27 cellular contexts compared by ENCODE assay signal in the genomic region with DNA sequence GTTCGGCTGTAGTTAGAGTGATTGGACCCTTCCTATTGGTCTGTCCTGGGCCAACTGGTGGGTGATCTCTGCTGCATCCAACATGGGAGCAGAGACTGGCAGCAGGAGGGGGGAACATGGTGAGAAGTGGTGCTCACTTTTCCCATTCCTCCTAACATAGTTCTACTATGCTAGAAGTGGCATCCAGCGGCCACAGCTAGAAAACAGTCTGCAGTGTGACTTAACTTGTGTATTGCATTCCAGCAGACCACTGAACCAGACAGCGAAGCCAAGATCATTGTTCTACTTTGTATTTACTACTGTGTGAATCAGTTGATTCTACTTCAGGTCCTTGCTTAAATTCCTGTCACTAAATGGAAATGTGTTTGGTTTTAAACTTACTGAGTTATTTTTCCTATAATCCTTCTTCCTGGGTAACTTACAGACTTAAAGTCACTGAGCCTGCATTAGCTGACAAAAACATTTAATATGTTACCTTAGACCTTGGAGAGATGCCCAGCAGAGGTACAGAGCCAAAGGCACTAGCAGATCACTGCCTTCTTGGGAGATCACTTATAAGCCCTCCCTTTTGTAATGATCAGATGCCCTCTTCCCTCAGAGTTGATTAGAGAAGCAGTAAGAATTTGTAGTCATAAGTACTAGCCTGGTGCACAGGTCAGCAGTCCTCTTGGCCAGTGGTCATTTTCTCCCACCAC. TPM values are rescaled to one million over a fixed set of nuclear protein-coding genes. Genes with fewer than 3 reads are reported as not detected.
DNase-seq lines count a peak whose midpoint lies in the region; ATAC-seq, FAIRE-seq and TF ChIP-seq lines count a peak whose summit lies in the region.
"Had no signal": no experiment of that assay in that cellular context is flagged by ENCODE, and none has a peak within 500 bp of the region (broad histone marks: within the 10 kb centered on the region; RNA-seq: fewer than 3 reads in every experiment).

No MANE protein-coding gene starts in this region.

- H3K27me3 ChIP-seq in BLaER1 (no peaks in the 10 kb centered on the region), right cardiac atrium (ENCODE audit: control insufficient read depth, insufficient read depth) (no peaks in the 10 kb centered on the region), prostate gland (replicated peaks; ENCODE audit: insufficient read depth) (no peaks in the 10 kb centered on the region), transverse colon (no peaks in the 10 kb centered on the region)

- TF ChIP-seq CTCF in prostate gland (IDR thresholded peaks at IDR 0.05) (no peak), transverse colon (IDR thresholded peaks at IDR 0.05) (no peak)

- no peaks in the 10 kb centered on the region for H3K9me3 Mint-ChIP-seq in T-helper 2 cell treated with Interferon-gamma antibody and Interleukin-4, amounts not matched to agents 5 μg/mL and 100 μg/mL, for 36 hours
- H3K9me3 Mint-ChIP-seq: activated CD4-positive, alpha-beta T cell treated with anti-CD3 and anti-CD28 coated beads, Interleukin-2, amount 10 ng/mL, durations not matched to agents 7 days and 5 days; activated naive CD8-positive, alpha-beta T cell treated with anti-CD3 and anti-CD28 coated beads, Interleukin-2, amount 50 U/mL, for 24 hours; activated T-helper 2 cell treated with anti-CD3 and anti-CD28 coated beads, Interferon-gamma antibody, Interleukin-2, Interleukin-4, amounts not matched to agents 10 μg/mL and 5 μg/mL and 100 μg/mL, durations not matched to agents 14 hours and 24 hours and 36 hours; CD4-positive, alpha-beta T cell had no signal

- in situ Hi-C loops in transverse colon (cut with MboI; ENCODE audit: low pct_ligation_motif_present in 1 of 4, low pct_unique_long_range_greater_than_20kb in 1 of 4, low sequenced_read_pairs in 3 of 4), result no loop called here

- no peak for TF ChIP-seq EP300 in transverse colon (IDR thresholded peaks at IDR 0.05; ENCODE audit: low read depth)

- peaks cover 8% of the 10 kb centered on the region for H3K36me3 Mint-ChIP-seq in T-helper 2 cell treated with Interferon-gamma antibody and Interleukin-4, amounts not matched to agents 5 μg/mL and 100 μg/mL, for 36 hours (ENCODE audit: low read depth)

- ATAC-seq in right cardiac atrium, result no peak
- ATAC-seq: activated naive CD8-positive, alpha-beta T cell treated with anti-CD3 and anti-CD28 coated beads, Interleukin-2, amount 50 U/mL, for 24 hours; GM12878; lower lobe of right lung had no signal

- H3K4me1 Mint-ChIP-seq in T-helper 2 cell treated with Interferon-gamma antibody and Interleukin-4, amounts not matched to agents 5 μg/mL and 100 μg/mL, for 36 hours (ENCODE audit: low read depth), result no peaks in the 10 kb centered on the region
- H3K4me1 Mint-ChIP-seq: activated CD4-positive, alpha-beta T cell treated with anti-CD3 and anti-CD28 coated beads, Interleukin-2, amount 10 ng/mL, durations not matched to agents 7 days and 5 days; activated naive CD8-positive, alpha-beta T cell treated with anti-CD3 and anti-CD28 coated beads, Interleukin-2, amount 50 U/mL, for 24 hours had no signal

- H3K27ac Mint-ChIP-seq in T-helper 2 cell treated with Interferon-gamma antibody and Interleukin-4, amounts not matched to agents 5 μg/mL and 100 μg/mL, for 36 hours, result no peak overlapping the region
- H3K27ac Mint-ChIP-seq: activated CD4-positive, alpha-beta T cell treated with anti-CD3 and anti-CD28 coated beads, Interleukin-2, amount 10 ng/mL, durations not matched to agents 7 days and 5 days; activated naive CD8-positive, alpha-beta T cell treated with anti-CD3 and anti-CD28 coated beads, Interleukin-2, amount 50 U/mL, for 24 hours; activated T-helper 2 cell treated with anti-CD3 and anti-CD28 coated beads, Interferon-gamma antibody, Interleukin-2, Interleukin-4, amounts not matched to agents 10 μg/mL and 5 μg/mL and 100 μg/mL, durations not matched to agents 14 hours and 24 hours and 36 hours; CD4-positive, alpha-beta T cell had no signal

- FAIRE-seq in RCC 7860 (lab: Jason Lieb, UNC), result peak; percentile 78
- FAIRE-seq: frontal cortex, GM12878, GM19239 had no signal

- WGBS in right cardiac atrium, result 93% methylated on average over 3 of the region's 3 CpGs
- WGBS in prostate gland, result 68% methylated on average over 3 of the region's 3 CpGs
- 90% methylated on average over 3 of the region's 3 CpGs; no CpG with 5 or more reads in 1 of the 2 donors for WGBS in transverse colon (ENCODE audit: low coverage in 1 of 2), 2 donors

- peaks cover 69% of the 10 kb centered on the region for H3K36me3 ChIP-seq in BLaER1
- H3K36me3 ChIP-seq in prostate gland, result peaks cover 0 to 3% of the 10 kb centered on the region in 2 donors
- peaks cover 0 to 11% (median 3%) of the 10 kb centered on the region in 4 donors for H3K36me3 ChIP-seq in transverse colon

- H3K9ac ChIP-seq in BLaER1, result no peak overlapping the region
- H3K9ac ChIP-seq: GM23248 had no signal

- peak overlapping the region; percentile 15; the same call in 1 of the 2 replicates for H3K4me2 ChIP-seq in BLaER1

- intact Hi-C loops in right cardiac atrium (cut with DNase I) (no loop called here), prostate gland (cut with DNase I) (no loop called here), transverse colon (cut with DNase I; ENCODE audit: low total_unique reads) (no loop called here)

- no peak overlapping the region for H3K4me3 Mint-ChIP-seq in T-helper 2 cell treated with Interferon-gamma antibody and Interleukin-4, amounts not matched to agents 5 μg/mL and 100 μg/mL, for 36 hours
- H3K4me3 Mint-ChIP-seq: activated CD4-positive, alpha-beta T cell treated with anti-CD3 and anti-CD28 coated beads, Interleukin-2, amount 10 ng/mL, durations not matched to agents 7 days and 5 days; activated naive CD8-positive, alpha-beta T cell treated with anti-CD3 and anti-CD28 coated beads, Interleukin-2, amount 50 U/mL, for 24 hours; CD4-positive, alpha-beta T cell had no signal

- no peaks in the 10 kb centered on the region for H4K20me1 ChIP-seq in BLaER1

- no peak for TF ChIP-seq POLR2A in prostate gland (IDR thresholded peaks at IDR 0.05)
- no peak for TF ChIP-seq POLR2A in transverse colon (IDR thresholded peaks at IDR 0.05)

- DNase-seq in RCC 7860 (ENCODE audit: low spot score) (peak; percentile 38), right cardiac atrium (no peak), prostate gland (ENCODE audit: low spot score) (peak; percentile 25), iPS-NIHi7 (ENCODE audit: extremely low spot score) (no peak), transverse colon (no peak)
- DNase-seq in T-helper 2 cell treated with Interferon-gamma antibody and Interleukin-4, amounts not matched to agents 5 μg/mL and 100 μg/mL, for 36 hours (ENCODE audit: low spot score), result no peak
- DNase-seq in activated CD4-positive, alpha-beta T cell treated with anti-CD3 and anti-CD28 coated beads for 4 hours, result no peak
- DNase-seq: activated CD4-positive, alpha-beta T cell treated with anti-CD3 and anti-CD28 coated beads, Interleukin-2, amount 10 ng/mL, durations not matched to agents 7 days and 5 days; activated naive CD8-positive, alpha-beta T cell treated with anti-CD3 and anti-CD28 coated beads, Interleukin-2, amount 50 U/mL, for 24 hours; caudate nucleus; CD4-positive, alpha-beta T cell; erythroblast; GM23248; IMR-90; lower lobe of right lung; NCI-H1436; NCI-H2171; occipital lobe; stimulated activated CD4-positive, alpha-beta T cell treated with anti-CD3 and anti-CD28 coated beads, Interleukin-2, amount 100 ng/mL, for 24 hours; stimulated activated naive CD4-positive, alpha-beta T cell; SW 1271 had no signal

- H3K4me1 ChIP-seq in BLaER1 (peaks cover 11% of the 10 kb centered on the region), right cardiac atrium (ENCODE audit: control insufficient read depth, insufficient read depth, low read length) (no peaks in the 10 kb centered on the region), prostate gland (replicated peaks) (no peaks in the 10 kb centered on the region), transverse colon (peaks cover 0 to 12% (median 3%) of the 10 kb centered on the region in 4 donors)

- H3K4me3 ChIP-seq in BLaER1, result no peak overlapping the region
- no peak overlapping the region for H3K4me3 ChIP-seq in right cardiac atrium (ENCODE audit: low read length)
- H3K4me3 ChIP-seq in prostate gland, result no peak overlapping the region
- H3K4me3 ChIP-seq in transverse colon, result no peak overlapping the region
- H3K4me3 ChIP-seq: GM12878, GM23248, lower lobe of right lung had no signal

- H3K9me3 ChIP-seq in BLaER1, result no peaks in the 10 kb centered on the region
- no peaks in the 10 kb centered on the region for H3K9me3 ChIP-seq in right cardiac atrium (ENCODE audit: control insufficient read depth, low read length)
- H3K9me3 ChIP-seq in prostate gland, result no peaks in the 10 kb centered on the region
- no peaks in the 10 kb centered on the region for H3K9me3 ChIP-seq in transverse colon
- H3K9me3 ChIP-seq: lower lobe of right lung had no signal

- H3K27me3 Mint-ChIP-seq in T-helper 2 cell treated with Interferon-gamma antibody and Interleukin-4, amounts not matched to agents 5 μg/mL and 100 μg/mL, for 36 hours (ENCODE audit: low read depth), result no peaks in the 10 kb centered on the region
- H3K27me3 Mint-ChIP-seq: activated CD4-positive, alpha-beta T cell treated with anti-CD3 and anti-CD28 coated beads, Interleukin-2, amount 10 ng/mL, durations not matched to agents 7 days and 5 days; activated naive CD8-positive, alpha-beta T cell treated with anti-CD3 and anti-CD28 coated beads, Interleukin-2, amount 50 U/mL, for 24 hours; CD4-positive, alpha-beta T cell had no signal

- H3K27ac ChIP-seq in BLaER1, result no peak overlapping the region
- peak overlapping the region; percentile 30 for H3K27ac ChIP-seq in right cardiac atrium (ENCODE audit: low read length)
- no peak overlapping the region for H3K27ac ChIP-seq in prostate gland
- H3K27ac ChIP-seq in transverse colon, result no peak overlapping the region
- H3K27ac ChIP-seq: GM23248, lower lobe of right lung had no signal

RNA-seq across cellular contexts. Expression of gene FABP3, which starts 8.2 kb away (rescaled TPM):
- 1,000 to 10,000 TPM; 2,322 to 2,894 (median 2,708) TPM for total RNA-seq in right cardiac atrium
- polyA plus RNA-seq in right cardiac atrium, result 6,193 TPM
- total RNA-seq in prostate gland, result 10 to 100 TPM; 25.0 to 54.1 TPM
- total RNA-seq in transverse colon, result 1 to 10 TPM in 2 of 4 donors, not detected in 2; 5.9 to 7.6 TPM
- total RNA-seq: activated CD4-positive, alpha-beta T cell treated with anti-CD3 and anti-CD28 coated beads, Interleukin-2, amount 10 ng/mL, durations not matched to agents 7 days and 5 days; activated T-helper 2 cell treated with anti-CD3 and anti-CD28 coated beads, Interferon-gamma antibody, Interleukin-2, Interleukin-4, amounts not matched to agents 10 μg/mL and 5 μg/mL and 100 μg/mL, durations not matched to agents 14 hours and 24 hours and 36 hours; CD4-positive, alpha-beta T cell; MCF 10A had no signal

RNA-seq across cellular contexts. Expression of gene SERINC2, which starts 48.3 kb away (rescaled TPM):
- total RNA-seq in right cardiac atrium, result 1 to 10 TPM; 1.3 to 1.7 (median 1.4) TPM
- 2.5 TPM for polyA plus RNA-seq in right cardiac atrium
- 100 to 1,000 TPM in 1 of 2 donors, 10 to 100 TPM in 1; 76.1 to 110 TPM for total RNA-seq in prostate gland
- 100 to 1,000 TPM in 3 of 4 donors, 10 to 100 TPM in 1; 85.6 to 343 (median 250) TPM for total RNA-seq in transverse colon

Comparison
In these comparisons a context has a peak if more than half of its experiments do, and no peak if none do; other contexts are left out.
1. DNase-seq: peak in RCC 7860 (single experiment) and prostate gland (single experiment); none in right cardiac atrium (0 of 3), T-helper 2 cell treated with Interferon-gamma antibody and Interleukin-4, amounts not matched to agents 5 μg/mL and 100 μg/mL, for 36 hours (single experiment), iPS-NIHi7 (single experiment), transverse colon (single experiment) and activated CD4-positive, alpha-beta T cell treated with anti-CD3 and anti-CD28 coated beads for 4 hours (0 of 2).
2. RNA of gene FABP3, which starts 8.2 kb away (total RNA-seq): 2,322 to 2,894 TPM in right cardiac atrium; 25.0 to 54.1 TPM in prostate gland and 5.9 to 7.6 TPM in transverse colon; every median in the first group is over 10 times any median in the second.
3. RNA of gene SERINC2, which starts 48.3 kb away (total RNA-seq): 85.6 to 343 TPM in transverse colon and 76.1 to 110 TPM in prostate gland; 1.3 to 1.7 TPM in right cardiac atrium; every median in the first group is over 10 times any median in the second.